16 cellular contexts compared by ENCODE assay signal in the genomic region with DNA sequence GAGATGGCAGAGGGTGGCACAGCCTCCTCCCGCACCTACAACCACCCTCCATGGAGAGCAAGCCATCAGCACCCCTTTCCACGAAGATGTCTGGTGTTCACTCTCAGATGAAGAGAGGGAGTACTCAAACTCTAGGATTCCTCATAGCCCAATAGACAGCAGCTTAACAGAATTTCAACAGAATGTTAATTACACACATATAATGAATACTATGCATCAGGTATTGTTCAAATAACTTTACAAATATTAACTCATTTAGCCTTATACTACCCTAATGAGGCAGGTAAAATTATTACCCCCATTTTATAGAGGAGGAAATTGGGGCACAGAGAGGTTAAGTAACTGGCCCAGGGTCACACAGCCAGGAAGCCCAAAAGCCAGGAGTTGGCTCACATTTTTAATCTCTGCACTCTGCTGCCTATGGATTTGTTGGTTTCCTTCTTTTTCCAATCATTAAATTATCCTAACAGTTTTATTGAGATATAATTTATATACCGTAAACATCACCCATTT. TPM values are rescaled to one million over a fixed set of nuclear protein-coding genes. Genes with fewer than 3 reads are reported as not detected.
A peak's percentile ranks its signal among the peaks of the same experiment; 100 is the strongest.
DNase-seq lines count a peak whose midpoint lies in the region; ATAC-seq, FAIRE-seq and TF ChIP-seq lines count a peak whose summit lies in the region.
"Had no signal": no experiment of that assay in that cellular context is flagged by ENCODE, and none has a peak within 500 bp of the region (broad histone marks: within the 10 kb centered on the region; RNA-seq: fewer than 3 reads in every experiment).

No MANE protein-coding gene starts in this region.

- TF ChIP-seq CTCF in IMR-90 (conservative IDR thresholded peaks at IDR 0.05; ENCODE audit: low read depth, low read length) (no peak), endothelial cell of umbilical vein (IDR thresholded peaks at IDR 0.05; ENCODE audit: extremely low read depth in 1 of 2, insufficient read depth in 1 of 2, low read depth in 1 of 2, low read length in 2 of 2) (no peak)

- ATAC-seq in IMR-90 (ENCODE audit: low read depth): no peak
- ATAC-seq: HCT116 had no signal

- dilution Hi-C loops in IMR-90 (cut with HindIII; ENCODE audit: low sequenced_read_pairs, unreplicated experiment) (no loop called here), endothelial cell of umbilical vein (cut with MboI; ENCODE audit: extremely low pct_ligation_motif_present, low sequenced_read_pairs) (no loop called here)

- no peak overlapping the region for H3K56ac ChIP-seq in IMR-90 (ENCODE audit: extremely low read depth, insufficient read depth, low read length)

- H2BK15ac ChIP-seq in IMR-90 (ENCODE audit: low read depth, low read length): no peak overlapping the region; the same call in 2 of the 3 replicates

- H2BK20ac ChIP-seq in IMR-90 (ENCODE audit: low read depth, low read length): 0 out of 2 replicates have a peak overlapping the region, but pooled peaks have one; percentile 28

- peak overlapping the region; percentile 15; the same call in 1 of the 2 replicates for H3K18ac ChIP-seq in IMR-90 (ENCODE audit: low read depth, low read length)

- WGBS in IMR-90 (ENCODE audit: extremely low coverage in 2 of 2, insufficient read length in 1 of 2), 2 experiments: no CpG with 5 or more reads among the region's 3 CpGs

- peak overlapping the region; percentile 5 for H3K14ac ChIP-seq in IMR-90 (replicated peaks; ENCODE audit: low read depth, low read length)

- H3K4me1 ChIP-seq in IMR-90 (ENCODE audit: control insufficient read depth, insufficient read depth, low read length) (peaks cover 17% of the 10 kb centered on the region), endothelial cell of umbilical vein (ENCODE audit: control insufficient read depth, extremely low read depth, insufficient read depth, low read length) (peaks cover 34% of the 10 kb centered on the region), mucosa of rectum (ENCODE audit: control insufficient read depth in 2 of 2, insufficient read depth in 2 of 2, low read length in 2 of 2) (peaks cover 19 to 25% of the 10 kb centered on the region in 2 donors), subcutaneous abdominal adipose tissue (ENCODE audit: control insufficient read depth in 5 of 5, insufficient read depth in 5 of 5, low read length in 5 of 5) (peaks cover 41 to 84% (median 82%) of the 10 kb centered on the region in 5 donors)

- H3K27me3 ChIP-seq in IMR-90 (ENCODE audit: control insufficient read depth, insufficient read depth, low read length) (no peaks in the 10 kb centered on the region), endothelial cell of umbilical vein (ENCODE audit: control insufficient read depth in 2 of 2, insufficient read depth in 2 of 2, low read length in 2 of 2) (no peaks in the 10 kb centered on the region), mucosa of rectum (ENCODE audit: control insufficient read depth in 2 of 2, insufficient read depth in 2 of 2, low read length in 2 of 2) (no peaks in the 10 kb centered on the region), subcutaneous abdominal adipose tissue (ENCODE audit: control insufficient read depth in 5 of 5, insufficient read depth in 4 of 5, low read length in 5 of 5) (no peaks in the 10 kb centered on the region)

- in situ Hi-C loops in IMR-90 (cut with MboI; ENCODE audit: low sequenced_read_pairs): no loop called here

- H3K4me2 ChIP-seq in IMR-90 (ENCODE audit: low read depth, low read length) (peak overlapping the region; percentile 6; the same call in 1 of the 2 replicates), endothelial cell of umbilical vein (ENCODE audit: insufficient read depth, low read length) (no peak overlapping the region)
- H3K4me2 ChIP-seq: KMS-11, PC-9 had no signal

- H2AK9ac ChIP-seq in IMR-90 (replicated peaks; ENCODE audit: low read depth, low read length, poor library complexity): peak overlapping the region; percentile 46

- CTCF ChIA-PET in IMR-90 (lab: Yijun Ruan, JAX): interaction anchor here (1.0 kb wide), 1 partner anchor 11 kb away, joined by 4 read pairs; no protein-coding TSS in a partner anchor
- CTCF ChIA-PET in endothelial cell of umbilical vein (lab: Charles Lee): interaction anchor here (0.8 to 5.2 kb wide), 9 partner anchors 10 to 168 kb away, joined by 3 to 15 read pairs (median 4); no protein-coding TSS in a partner anchor

- peak overlapping the region; percentile 76 for H2BK120ac ChIP-seq in IMR-90 (ENCODE audit: low read depth, low read length)

- H3K79me2 ChIP-seq in endothelial cell of umbilical vein (ENCODE audit: control insufficient read depth, insufficient read depth, low read length): no peaks in the 10 kb centered on the region

- H2BK5ac ChIP-seq in IMR-90 (ENCODE audit: low read depth, low read length, poor library complexity, severe bottlenecking): peak overlapping the region; percentile 60

- no peak for TF ChIP-seq RAD21 in IMR-90 (IDR thresholded peaks at IDR 0.05; ENCODE audit: low read length)

- H3K4ac ChIP-seq in IMR-90 (ENCODE audit: low read depth, low read length): peak overlapping the region; percentile 67

- H3K36me3 ChIP-seq in IMR-90 (ENCODE audit: control insufficient read depth, insufficient read depth, low read length) (no peaks in the 10 kb centered on the region), endothelial cell of umbilical vein (ENCODE audit: control insufficient read depth in 2 of 2, extremely low read depth in 1 of 2, insufficient read depth in 2 of 2, low read length in 2 of 2) (no peaks in the 10 kb centered on the region), mucosa of rectum (ENCODE audit: control insufficient read depth in 2 of 2, insufficient read depth in 2 of 2, low read length in 2 of 2) (no peaks in the 10 kb centered on the region), subcutaneous abdominal adipose tissue (ENCODE audit: control insufficient read depth in 5 of 5, insufficient read depth in 5 of 5, low read length in 5 of 5) (no peaks in the 10 kb centered on the region)

- intact Hi-C loops in IMR-90 (cut with micrococcal nuclease): loop anchor here (5.0 kb wide), 1 partner anchor 105 kb away; no protein-coding TSS in a partner anchor
- intact Hi-C loops in endothelial cell of umbilical vein (cut with micrococcal nuclease): loop anchor here (1.0 to 2.0 kb wide), 7 partner anchors 11 to 97 kb away; no protein-coding TSS in a partner anchor

- TF ChIP-seq POLR2A in IMR-90 (IDR thresholded peaks at IDR 0.05; ENCODE audit: low read depth, low read length) (no peak), endothelial cell of umbilical vein (IDR thresholded peaks at IDR 0.05; ENCODE audit: low read depth, low read length) (no peak)

- H3K9ac ChIP-seq in IMR-90 (ENCODE audit: low read depth, low read length) (no peak overlapping the region), endothelial cell of umbilical vein (replicated peaks; ENCODE audit: extremely low read depth, insufficient read depth, low read length) (peak overlapping the region; percentile 28), mucosa of rectum (ENCODE audit: low read depth in 1 of 2, low read length in 2 of 2) (no peak overlapping the region), subcutaneous abdominal adipose tissue (ENCODE audit: low read length in 5 of 5) (peak overlapping the region in 1 of 5 donors; percentile 37)
- H3K9ac ChIP-seq: KMS-11 had no signal

- peaks cover 0 to 11% of the 10 kb centered on the region in 2 experiments; a peak in 1 of 4 replicates for H3K79me1 ChIP-seq in IMR-90 (ENCODE audit: low read depth in 1 of 2, low read length in 2 of 2)

- H3K9me3 ChIP-seq in IMR-90 (ENCODE audit: control insufficient read depth, insufficient read depth, low read length) (no peaks in the 10 kb centered on the region), endothelial cell of umbilical vein (replicated peaks; ENCODE audit: control insufficient read depth, insufficient read depth, low read length) (no peaks in the 10 kb centered on the region), mucosa of rectum (ENCODE audit: control insufficient read depth in 2 of 2, low read length in 2 of 2) (peaks cover 0 to 2% of the 10 kb centered on the region in 2 donors), subcutaneous abdominal adipose tissue (ENCODE audit: control insufficient read depth in 5 of 5, low read length in 5 of 5) (no peaks in the 10 kb centered on the region)

- H3K27ac ChIP-seq in IMR-90 (ENCODE audit: insufficient read depth, low read length): 0 out of 2 replicates have a peak overlapping the region, but pooled peaks have one; percentile 1
- peak overlapping the region; percentile 69 for H3K27ac ChIP-seq in endothelial cell of umbilical vein (ENCODE audit: insufficient read depth, low read depth, low read length)
- H3K27ac ChIP-seq in mucosa of rectum (ENCODE audit: low read depth in 2 of 2, low read length in 2 of 2): peak overlapping the region; percentile 72 to 82
- peak overlapping the region; percentile 99 for H3K27ac ChIP-seq in subcutaneous abdominal adipose tissue (ENCODE audit: low read depth, low read length)
- H3K27ac ChIP-seq: KMS-11, PC-9 had no signal

- no peak for FAIRE-seq in endothelial cell of umbilical vein (lab: Jason Lieb, UNC)

- H3K9me1 ChIP-seq in IMR-90 (ENCODE audit: insufficient read depth, low read length) (peaks cover 13% of the 10 kb centered on the region), endothelial cell of umbilical vein (replicated peaks; ENCODE audit: control insufficient read depth, extremely low read depth, insufficient read depth, low read length) (no peaks in the 10 kb centered on the region)

- H2AFZ ChIP-seq in IMR-90 (replicated peaks; ENCODE audit: low read length, poor library complexity): peak overlapping the region; percentile 68
- no peak overlapping the region for H2AFZ ChIP-seq in endothelial cell of umbilical vein (ENCODE audit: low read depth, low read length)
- H2AFZ ChIP-seq: PC-9 had no signal

- H2AK5ac ChIP-seq in IMR-90 (ENCODE audit: low read depth, low read length): peak overlapping the region; percentile 51; the same call in 1 of the 2 replicates

- peak overlapping the region; percentile 10; the same call in 1 of the 2 replicates for H4K5ac ChIP-seq in IMR-90 (ENCODE audit: low read depth, low read length)

- no peaks in the 10 kb centered on the region for H4K20me1 ChIP-seq in IMR-90 (ENCODE audit: insufficient read depth, low read length)
- no peaks in the 10 kb centered on the region for H4K20me1 ChIP-seq in endothelial cell of umbilical vein (replicated peaks; ENCODE audit: control insufficient read depth, extremely low read depth, insufficient read depth, low read length)

- BruUV-seq in IMR-90 (replicated peaks; lab: Mats Ljungman, UMichigan): no TSS peak
- BruUV-seq in endothelial cell of umbilical vein (replicated peaks; lab: Mats Ljungman, UMichigan): TSS peak; percentile 47

- H3K23ac ChIP-seq in IMR-90 (ENCODE audit: low read depth, low read length): no peak overlapping the region; the same call in 1 of the 2 replicates

- peak overlapping the region; percentile 30; the same call in 1 of the 2 replicates for H4K91ac ChIP-seq in IMR-90 (ENCODE audit: insufficient read depth, low read depth, low read length)

- H3K4me3 ChIP-seq in IMR-90 (ENCODE audit: insufficient read depth, low read depth, low read length): no peak overlapping the region
- H3K4me3 ChIP-seq in endothelial cell of umbilical vein (replicated peaks in 1 of 3; ENCODE audit: insufficient read depth in 1 of 3, low read depth in 1 of 3, low read length in 3 of 3): no peak overlapping the region
- H3K4me3 ChIP-seq in mucosa of rectum (ENCODE audit: low read length in 2 of 2): no peak overlapping the region
- no peak overlapping the region for H3K4me3 ChIP-seq in subcutaneous abdominal adipose tissue (ENCODE audit: low read depth in 1 of 5, low read length in 5 of 5)
- H3K4me3 ChIP-seq: PC-9 had no signal

- H4K8ac ChIP-seq in IMR-90 (ENCODE audit: low read depth in 2 of 2, low read length in 2 of 2): peak overlapping the region in 1 of 2 experiments; percentile 17; a peak in 2 of 4 replicates

- DNase-seq in IMR-90 (no peak), endothelial cell of umbilical vein (ENCODE audit: low read depth, low spot score) (no peak), NOMO-1 treated with dmso at 0.1 percent for 144 hours (lab: John Stamatoyannopoulos, UW; ENCODE audit: unreplicated experiment) (no peak), NCI-H524 (lab: John Stamatoyannopoulos, UW) (no peak), midbrain (lab: John Stamatoyannopoulos, UW) (no peak), GOT3 (lab: John Stamatoyannopoulos, UW) (no peak)
- DNase-seq: activated CD4-positive, CD25-positive, alpha-beta regulatory T cell; activated naive CD8-positive, alpha-beta T cell treated with anti-CD3 and anti-CD28 coated beads for 36 hours; DMS79 treated with DMSO at 0.1 percent for 48 hours; NCI-H1436 treated with DMSO at 0.1 percent for 48 hours; stimulated activated naive CD4-positive, alpha-beta T cell had no signal

- POLR2A ChIA-PET in IMR-90 (lab: Charles Lee; ENCODE audit: unreplicated experiment) (interaction anchor here (1.2 kb wide), 1 partner anchor 165 kb away, joined by 4 read pairs; a partner anchor contains a TSS), endothelial cell of umbilical vein (lab: Charles Lee) (interaction anchor here (0.9 to 1.6 kb wide), 3 partner anchors 32 to 165 kb away, joined by 3 to 14 read pairs (median 8); a partner anchor contains a TSS)

RNA-seq across cellular contexts. Expression of a gene that starts 39.0 kb away (rescaled TPM):
- total RNA-seq in IMR-90 (2012; rRNA removed): 9.0 and 10.3 TPM in 2 replicates
- polyA plus RNA-seq in IMR-90 (2012; rRNA removed): 13.6 and 14.8 TPM in 2 replicates
- polyA plus RNA-seq in IMR-90 (2012; cell fraction: cytosol; rRNA removed): 12.6 and 13.7 TPM in 2 replicates
- polyA plus RNA-seq in IMR-90 (2012; cell fraction: nucleus; rRNA removed; ENCODE audit: low replicate concordance): 34.4 and 38.9 TPM in 2 replicates
- total RNA-seq in endothelial cell of umbilical vein: 27.8 and 33.1 TPM in 2 replicates
- polyA plus RNA-seq in endothelial cell of umbilical vein: 27.4 and 36.3 TPM in 2 replicates
- 17.0 and 22.6 TPM in 2 replicates for polyA plus RNA-seq in endothelial cell of umbilical vein (2011; cell fraction: cytosol; rRNA removed)
- 42.4 and 48.5 TPM in 2 replicates for polyA plus RNA-seq in endothelial cell of umbilical vein (2011; cell fraction: nucleus; rRNA removed)
- polyA plus RNA-seq in endothelial cell of umbilical vein (2012): 19.9 and 37.4 TPM in 2 replicates
- polyA minus RNA-seq in endothelial cell of umbilical vein: 22.4 and 24.7 TPM in 2 replicates
- 7.2 TPM for polyA minus RNA-seq in endothelial cell of umbilical vein (2011; cell fraction: cytosol; rRNA and poly(A)+ RNA removed)
- 26.3 and 35.3 TPM in 2 replicates for polyA minus RNA-seq in endothelial cell of umbilical vein (2011; cell fraction: nucleus; rRNA and poly(A)+ RNA removed)

RNA-seq across cellular contexts. Expression of a gene that starts 55.0 kb away (rescaled TPM):
- total RNA-seq in IMR-90 (2012; rRNA removed) (under 0.01 TPM in 2 replicates), endothelial cell of umbilical vein (1.1 and 3.7 TPM in 2 replicates)
- polyA plus RNA-seq in IMR-90 (2012; rRNA removed) (0.02 TPM in 1 of 2 replicates, not detected in the other), endothelial cell of umbilical vein (3.9 and 4.1 TPM in 2 replicates)
- under 0.01 and 0.01 TPM in 2 replicates for polyA plus RNA-seq in IMR-90 (2012; cell fraction: cytosol; rRNA removed)
- 0.03 and 0.10 TPM in 2 replicates for polyA plus RNA-seq in IMR-90 (2012; cell fraction: nucleus; rRNA removed; ENCODE audit: low replicate concordance)
- polyA plus RNA-seq in endothelial cell of umbilical vein (2011; cell fraction: cytosol; rRNA removed): 3.7 and 4.2 TPM in 2 replicates
- polyA plus RNA-seq in endothelial cell of umbilical vein (2011; cell fraction: nucleus; rRNA removed): 12.2 and 14.2 TPM in 2 replicates
- polyA plus RNA-seq in endothelial cell of umbilical vein (2012): 4.1 and 14.2 TPM in 2 replicates
- polyA minus RNA-seq in endothelial cell of umbilical vein: 10.6 and 16.9 TPM in 2 replicates
- polyA minus RNA-seq in endothelial cell of umbilical vein (2011; cell fraction: cytosol; rRNA and poly(A)+ RNA removed): not detected
- 6.1 and 6.8 TPM in 2 replicates for polyA minus RNA-seq in endothelial cell of umbilical vein (2011; cell fraction: nucleus; rRNA and poly(A)+ RNA removed)
- total RNA-seq: activated naive CD8-positive, alpha-beta T cell treated with anti-CD3 and anti-CD28 coated beads for 36 hours had no signal

Comparison
In these comparisons a context has a peak if more than half of its experiments do, and no peak if none do; other contexts are left out.
1. H3K27ac ChIP-seq: peak in every context shown above with its lines; median percentile 99 in subcutaneous abdominal adipose tissue; 77 in mucosa of rectum; 69 in endothelial cell of umbilical vein; 1 in IMR-90.